In genomic region chr2:120231974-120232635, GRCh38 we compare ENCODE assay signal across 9 cellular contexts. TPM values are rescaled to one million over a fixed set of nuclear protein-coding genes. Genes with fewer than 3 reads are reported as not detected.
DNase-seq lines count a peak whose midpoint lies in the region; ATAC-seq and TF ChIP-seq lines count a peak whose summit lies in the region.
"Had no signal": no experiment of that assay in that cellular context is flagged by ENCODE, and none has a peak within 500 bp of the region (broad histone marks: within the 10 kb centered on the region; RNA-seq: fewer than 3 reads in every experiment).

No MANE protein-coding gene starts in this region.

- peak; percentile 35 for DNase-seq in SIG-M5 treated with dmso at 0.1 percent for 504 hours (lab: John Stamatoyannopoulos, UW; ENCODE audit: unreplicated experiment)
- DNase-seq in SIG-M5 (lab: John Stamatoyannopoulos, UW) = no peak
- DNase-seq in effector memory CD8-positive, alpha-beta T cell = peak; percentile 49 to 58 (median 53)
- DNase-seq in omental fat pad (ENCODE audit: low spot score) = no peak
- no peak for DNase-seq in upper lobe of right lung
- no peak for DNase-seq in NCI-H2196 treated with DMSO at 0.1 percent for 48 hours (lab: John Stamatoyannopoulos, UW; ENCODE audit: unreplicated experiment)

- no peaks in the 10 kb centered on the region for H3K9me3 ChIP-seq in upper lobe of right lung

- H3K4me1 Mint-ChIP-seq in effector memory CD8-positive, alpha-beta T cell (ENCODE audit: low read depth in 2 of 2) = peaks cover 27 to 49% of the 10 kb centered on the region in 2 donors

- H3K27ac ChIP-seq in upper lobe of right lung = peak overlapping the region; percentile 73
- H3K27ac ChIP-seq: C4-2B had no signal

- H3K27me3 ChIP-seq in upper lobe of right lung = no peaks in the 10 kb centered on the region

- ATAC-seq in HG03196 (IDR thresholded peaks at IDR 0.05; ENCODE audit: unreplicated experiment) (peak; percentile 82), omental fat pad (ENCODE audit: low FRiP score) (peak; percentile 77), upper lobe of right lung (peak; percentile 78)
- peak; percentile 89 to 90 for ATAC-seq in activated CD4-positive, CD25-positive, alpha-beta regulatory T cell treated with anti-CD3 and anti-CD28 coated beads, Interleukin-2, amount 50 U/mL, for 24 hours
- ATAC-seq in effector memory CD8-positive, alpha-beta T cell (replicated peaks) = peak; percentile 91

- TF ChIP-seq CTCF in omental fat pad (IDR thresholded peaks at IDR 0.05) (no peak), upper lobe of right lung (IDR thresholded peaks at IDR 0.05) (no peak)

- peak overlapping the region; percentile 98 for H3K27ac Mint-ChIP-seq in effector memory CD8-positive, alpha-beta T cell

- no peaks in the 10 kb centered on the region for H3K9me3 Mint-ChIP-seq in effector memory CD8-positive, alpha-beta T cell

- H3K4me3 Mint-ChIP-seq in effector memory CD8-positive, alpha-beta T cell = peak overlapping the region; percentile 93 to 95

- H3K36me3 Mint-ChIP-seq in effector memory CD8-positive, alpha-beta T cell (ENCODE audit: insufficient read depth) = peaks cover 6% of the 10 kb centered on the region

- H3K4me3 ChIP-seq in upper lobe of right lung = peak overlapping the region; percentile 53

- H3K27me3 Mint-ChIP-seq in effector memory CD8-positive, alpha-beta T cell = peaks cover 4% of the 10 kb centered on the region in 2 donors

- H3K36me3 ChIP-seq in upper lobe of right lung = no peaks in the 10 kb centered on the region

- H3K4me1 ChIP-seq in upper lobe of right lung = peaks cover 7% of the 10 kb centered on the region

- intact Hi-C loops in upper lobe of right lung (cut with DNase I) = no loop called here

RNA-seq across cellular contexts. Expression of gene TMEM185B, which starts 8.9 kb away (rescaled TPM):
- 10 to 100 TPM; 21.5 to 31.7 (median 25.1) TPM for total RNA-seq in omental fat pad
- total RNA-seq in upper lobe of right lung = 26.6 TPM

RNA-seq across cellular contexts. Expression of gene RALB, which starts 20.5 kb away (rescaled TPM):
- total RNA-seq in omental fat pad = 10 to 100 TPM; 41.5 to 74.2 (median 51.4) TPM
- total RNA-seq in upper lobe of right lung = 65.9 TPM

Comparison
In these comparisons a context has a peak if more than half of its experiments do, and no peak if none do; other contexts are left out.
1. DNase-seq: peak in SIG-M5 treated with dmso at 0.1 percent for 504 hours (single experiment) and effector memory CD8-positive, alpha-beta T cell (3 of 3); none in SIG-M5 (single experiment), omental fat pad (single experiment), upper lobe of right lung (single experiment) and NCI-H2196 treated with DMSO at 0.1 percent for 48 hours (single experiment).
2. Peak in every context shown above with its lines, with median percentiles within 50 percentile points of each other: ATAC-seq.